In genomic region chr16:15434079-15434424, GRCh38 we compare ENCODE assay signal across 1 cellular context.
TF ChIP-seq lines count a peak whose summit lies in the region.

No MANE protein-coding gene starts in this region.

TF ChIP-seq in GM23338, 12 proteins besides CTCF, POLR2A, EP300 and RAD21 (continued from another document):
- TF ChIP-seq ZNF462 (CRISPR knock-in tag; IDR thresholded peaks at IDR 0.05): no peak
- no peak for TF ChIP-seq STAT1 (IDR thresholded peaks at IDR 0.05; ENCODE audit: unreplicated experiment)
- no peak for TF ChIP-seq JUNB (IDR thresholded peaks at IDR 0.05; ENCODE audit: unreplicated experiment)
- no peak for TF ChIP-seq CREB1 (CRISPR knock-in tag; IDR thresholded peaks at IDR 0.05; ENCODE audit: low read depth)
- no peak for TF ChIP-seq REST (IDR thresholded peaks at IDR 0.05; ENCODE audit: unreplicated experiment)
- no peak for TF ChIP-seq ZNF331 (CRISPR knock-in tag; IDR thresholded peaks at IDR 0.05; ENCODE audit: low read depth)
- no peak for TF ChIP-seq ETS1 (IDR thresholded peaks at IDR 0.05)
- TF ChIP-seq POLR2AphosphoS5 (IDR thresholded peaks at IDR 0.05; ENCODE audit: low read depth): no peak
- TF ChIP-seq EZH2phosphoT487 (IDR thresholded peaks at IDR 0.05; ENCODE audit: unreplicated experiment): no peak
- TF ChIP-seq EZH2 (IDR thresholded peaks at IDR 0.05; ENCODE audit: low read depth, unreplicated experiment): no peak
- no peak for TF ChIP-seq ZNF114 (CRISPR knock-in tag; IDR thresholded peaks at IDR 0.05)
